ENCODE assay signal across 26 cellular contexts in the genomic region with DNA sequence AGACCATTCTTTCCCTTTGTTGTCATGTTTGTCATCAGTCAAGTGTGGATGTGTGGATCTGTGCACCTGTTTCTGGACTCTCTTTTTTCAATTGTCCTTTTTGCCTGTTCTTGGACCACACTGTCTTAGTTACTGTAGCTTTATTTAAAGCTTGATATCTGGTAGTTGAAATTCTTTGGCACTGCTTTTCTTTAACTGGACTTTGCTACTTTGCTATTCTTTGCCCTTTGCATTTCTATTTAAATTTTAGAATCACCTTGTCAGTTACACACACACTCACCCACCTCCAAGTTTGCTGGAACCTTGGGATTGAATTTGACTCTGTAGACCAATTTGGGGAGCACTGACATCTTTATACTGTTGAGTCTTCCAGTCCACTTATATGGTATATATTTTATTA.
"Had no signal": no experiment of that assay in that cellular context is flagged by ENCODE, and none has a peak within 500 bp of the region (broad histone marks: within the 10 kb centered on the region; RNA-seq: fewer than 3 reads in every experiment).

No MANE protein-coding gene starts in this region.

- H3K27me3 ChIP-seq: neural progenitor cell, ovary, spleen, stomach, thyroid gland, tibial nerve, upper lobe of right lung, uterus had no signal

- H3K4me3 ChIP-seq: neural progenitor cell, ovary, psoas muscle, skin epidermis, smooth muscle cell, spleen, stomach, thoracic aorta, thyroid gland, tibial nerve, upper lobe of right lung, uterus had no signal

- H3K9me3 ChIP-seq: ovary, psoas muscle, spleen, stomach, thoracic aorta, thyroid gland, tibial nerve, upper lobe of right lung, uterus had no signal

- H3K27ac ChIP-seq: neural progenitor cell, ovary, parathyroid adenoma, psoas muscle, skin epidermis, spleen, stomach, thoracic aorta, thyroid gland, tibial nerve, upper lobe of right lung, uterus had no signal

- H3K79me2 ChIP-seq: parathyroid adenoma had no signal

- H3K4me2 ChIP-seq: neural progenitor cell, smooth muscle cell had no signal

- H3K9ac ChIP-seq: neural progenitor cell, parathyroid adenoma had no signal

- H3K4me1 ChIP-seq: parathyroid adenoma, psoas muscle, stomach, upper lobe of right lung had no signal

- DNase-seq: naive thymus-derived CD4-positive, alpha-beta T cell; natural killer cell; occipital lobe; ovary; posterior cingulate gyrus; psoas muscle; right cardiac atrium; spleen; stimulated activated CD4-positive, alpha-beta T cell treated with anti-CD3 and anti-CD28 coated beads, Interleukin-12 subunit alpha, Interleukin-12 subunit beta, amount 100 ng/mL, for 4 hours; stimulated activated CD4-positive, alpha-beta T cell treated with anti-CD3 and anti-CD28 coated beads, Interleukin-1b, Interleukin-23, amount 100 ng/mL, for 48 hours; stimulated activated CD4-positive, alpha-beta T cell treated with anti-CD3 and anti-CD28 coated beads, Interleukin-4, amount 100 ng/mL, for 1 hour; stimulated activated CD4-positive, alpha-beta T cell treated with anti-CD3 and anti-CD28 coated beads, Interleukin-4, amount 100 ng/mL, for 4 hours; stimulated activated CD8-positive, alpha-beta memory T cell treated with anti-CD3 and anti-CD28 coated beads, Interleukin-4, amount 100 ng/mL, for 48 hours; stimulated activated naive B cell treated with anti-CD40 and anti-IgM and Interleukin-4, amounts not matched to agents 10 μg/mL and 1 μg/mL and 100 μg/mL, for 72 hours; stimulated activated naive CD4-positive, alpha-beta T cell treated with Interleukin-2 at 50 U/mL for 16 hours; stomach; thyroid gland; upper lobe of right lung; uterus had no signal

- ATAC-seq: naive thymus-derived CD4-positive, alpha-beta T cell; natural killer cell; psoas muscle; right cardiac atrium; sciatic nerve; stimulated activated naive B cell treated with anti-CD40 and anti-IgM and Interleukin-4, amounts not matched to agents 10 μg/mL and 1 μg/mL and 100 μg/mL, for 72 hours; upper lobe of right lung had no signal

- H3K36me3 ChIP-seq: ovary, thoracic aorta, thyroid gland, uterus had no signal

- H2AFZ ChIP-seq: neural progenitor cell, parathyroid adenoma had no signal
